ENCODE assay signal across 1 cellular context in genomic region chr5:139482050-139482889, GRCh38.
A peak's percentile ranks its signal among the peaks of the same experiment; 100 is the strongest.
TF ChIP-seq lines count a peak whose summit lies in the region.

Gene STING1 (minus strand): TSS chr5:139482758. CDS start chr5:139481704, 1,054 bp downstream.

TF ChIP-seq in HEK293, 187 proteins besides CTCF, POLR2A, EP300 and RAD21 (continued from another document and continues in another):
- TF ChIP-seq HIC1 (tag by site-specific recombination; IDR thresholded peaks at IDR 0.05) (peak; percentile 41; the same call in 1 of the 2 replicates), KLF10 (tag by site-specific recombination; IDR thresholded peaks at IDR 0.05) (peak; percentile 21), TRIM28 (IDR thresholded peaks at IDR 0.05; ENCODE audit: borderline replicate concordance, low read length) (peak; percentile 29; the same call in 1 of the 2 replicates), KLF9 (tag by site-specific recombination; IDR thresholded peaks at IDR 0.05; ENCODE audit: low read depth) (0 out of 2 replicates have a peak, but pooled peaks have one; percentile 3), WT1 (tag by site-specific recombination; IDR thresholded peaks at IDR 0.05) (peak; percentile 76), ZSCAN4 (tag by site-specific recombination; IDR thresholded peaks at IDR 0.05) (0 out of 2 replicates have a peak, but pooled peaks have one; percentile 37), ZNF692 (tag by site-specific recombination; IDR thresholded peaks at IDR 0.05) (peak; percentile 69), ZNF645 (tag by site-specific recombination; IDR thresholded peaks at IDR 0.05) (no peak), SP7 (tag by site-specific recombination; IDR thresholded peaks at IDR 0.05) (peak; percentile 70), ZNF423 (tag by site-specific recombination; IDR thresholded peaks at IDR 0.05) (peak; percentile 82; the same call in 1 of the 2 replicates), ZNF132 (tag by site-specific recombination; IDR thresholded peaks at IDR 0.05; ENCODE audit: borderline replicate concordance) (no peak), ZNF623 (tag by site-specific recombination; IDR thresholded peaks at IDR 0.05) (0 out of 2 replicates have a peak, but pooled peaks have one; percentile 27), ZNF362 (tag by site-specific recombination; IDR thresholded peaks at IDR 0.05) (no peak), ZNF2 (tag by site-specific recombination; IDR thresholded peaks at IDR 0.05) (peak; percentile 85), KLF1 (tag by site-specific recombination; IDR thresholded peaks at IDR 0.05) (no peak), ZNF677 (tag by site-specific recombination; IDR thresholded peaks at IDR 0.05) (no peak), ZNF76 (tag by site-specific recombination; IDR thresholded peaks at IDR 0.05; ENCODE audit: borderline replicate concordance, low read depth) (peak; percentile 26; the same call in 1 of the 2 replicates), ZNF350 (tag by site-specific recombination; IDR thresholded peaks at IDR 0.05) (no peak), ZNF777 (tag by site-specific recombination; IDR thresholded peaks at IDR 0.05; ENCODE audit: borderline replicate concordance) (no peak), ZNF341 (tag by site-specific recombination; IDR thresholded peaks at IDR 0.05; ENCODE audit: low read depth) (peak; percentile 91), ZNF518A (tag by site-specific recombination; conservative IDR thresholded peaks at IDR 0.05; ENCODE audit: low read depth) (peak; percentile 91), GLI2 (tag by site-specific recombination; IDR thresholded peaks at IDR 0.05; ENCODE audit: borderline replicate concordance, low read depth) (no peak), ZNF10 (tag by site-specific recombination; IDR thresholded peaks at IDR 0.05) (peak; percentile 76; the same call in 1 of the 2 replicates), ZNF211 (tag by site-specific recombination; IDR thresholded peaks at IDR 0.05; ENCODE audit: low read depth) (no peak), ZNF830 (tag by site-specific recombination; IDR thresholded peaks at IDR 0.05; ENCODE audit: low read depth) (no peak), ZFP69B (tag by site-specific recombination; IDR thresholded peaks at IDR 0.05) (no peak; the same call in 1 of the 2 replicates), PATZ1 (tag by site-specific recombination; IDR thresholded peaks at IDR 0.05) (peak; percentile 51), ZNF791 (tag by site-specific recombination; IDR thresholded peaks at IDR 0.05) (no peak), ZNF514 (tag by site-specific recombination; IDR thresholded peaks at IDR 0.05) (no peak), ZNF510 (tag by site-specific recombination; IDR thresholded peaks at IDR 0.05; ENCODE audit: insufficient replicate concordance) (no peak), ZNF121 (tag by site-specific recombination; IDR thresholded peaks at IDR 0.05) (no peak), ZNF488 (tag by site-specific recombination; IDR thresholded peaks at IDR 0.05) (no peak), ZNF558 (tag by site-specific recombination; IDR thresholded peaks at IDR 0.05) (no peak), ZNF426 (tag by site-specific recombination; IDR thresholded peaks at IDR 0.05) (no peak), ZNF843 (tag by site-specific recombination; IDR thresholded peaks at IDR 0.05) (no peak; the same call in 1 of the 2 replicates), ZXDB (tag by site-specific recombination; IDR thresholded peaks at IDR 0.05) (peak; percentile 90), ZNF239 (tag by site-specific recombination; IDR thresholded peaks at IDR 0.05) (no peak), ZNF140 (tag by site-specific recombination; IDR thresholded peaks at IDR 0.05) (no peak), ZNF280D (tag by site-specific recombination; IDR thresholded peaks at IDR 0.05) (no peak)
